In genomic region chr3:109275702-109276293, GRCh38 we compare ENCODE assay signal across 8 cellular contexts. TPM values are rescaled to one million over a fixed set of nuclear protein-coding genes. Genes with fewer than 3 reads are reported as not detected.
DNase-seq lines count a peak whose midpoint lies in the region; ATAC-seq and TF ChIP-seq lines count a peak whose summit lies in the region.

No MANE protein-coding gene starts in this region.

- H3K9me3 Mint-ChIP-seq in activated T-cell treated with anti-CD3 and anti-CD28 coated beads, Interleukin-2, amount 50 U/mL, for 4 hours: no peaks in the 10 kb centered on the region

- POLR2A ChIA-PET in BJ (lab: Charles Lee): no interaction called here

- H3K36me3 ChIP-seq in BJ (ENCODE audit: control insufficient read depth, insufficient read depth, low read length): no peaks in the 10 kb centered on the region

- H3K27me3 Mint-ChIP-seq in activated T-cell treated with anti-CD3 and anti-CD28 coated beads, Interleukin-2, amount 50 U/mL, for 4 hours (ENCODE audit: low read depth): peaks cover 2% of the 10 kb centered on the region

- H3K4me3 Mint-ChIP-seq in activated T-cell treated with anti-CD3 and anti-CD28 coated beads, Interleukin-2, amount 50 U/mL, for 4 hours: no peak overlapping the region

- ATAC-seq in HG03045 (IDR thresholded peaks at IDR 0.05; ENCODE audit: unreplicated experiment) (no peak), HG02763 (IDR thresholded peaks at IDR 0.05; ENCODE audit: unreplicated experiment) (no peak)
- ATAC-seq in activated T-cell treated with anti-CD3 and anti-CD28 coated beads, Interleukin-2, amount 50 U/mL, for 4 hours: no peak

- DNase-seq in BJ (ENCODE audit: low read depth) (no peak), H4 (ENCODE audit: low spot score) (peak; percentile 47), SW480 (ENCODE audit: low spot score) (peak; percentile 27), glomerular visceral epithelial cell (ENCODE audit: extremely low spot score) (peak; percentile 44)
- peak; percentile 30 for DNase-seq in stimulated activated CD8-positive, alpha-beta memory T cell treated with anti-CD3 and anti-CD28 coated beads, Interleukin-4, amount 100 ng/mL, for 48 hours
- no peak for DNase-seq in activated T-cell treated with anti-CD3 and anti-CD28 coated beads, Interleukin-2, amount 50 U/mL, for 4 hours

- no peaks in the 10 kb centered on the region for H3K27me3 ChIP-seq in BJ (ENCODE audit: control insufficient read depth, insufficient read depth, low read length)

- H3K36me3 Mint-ChIP-seq in activated T-cell treated with anti-CD3 and anti-CD28 coated beads, Interleukin-2, amount 50 U/mL, for 4 hours (ENCODE audit: insufficient read depth): no peaks in the 10 kb centered on the region

- H3K4me3 ChIP-seq in BJ (ENCODE audit: low read depth, low read length): no peak overlapping the region

- H3K4me1 Mint-ChIP-seq in activated T-cell treated with anti-CD3 and anti-CD28 coated beads, Interleukin-2, amount 50 U/mL, for 4 hours (ENCODE audit: low read depth): peaks cover 2% of the 10 kb centered on the region

- TF ChIP-seq CTCF in BJ (IDR thresholded peaks at IDR 0.05; ENCODE audit: insufficient read depth, low read depth, low read length): peak; percentile 48

- CTCF ChIA-PET in BJ (lab: Yijun Ruan, JAX): no interaction called here

RNA-seq across cellular contexts. Expression of gene DPPA2, which starts 40.5 kb away (rescaled TPM):
- polyA plus RNA-seq in BJ (2011; rRNA removed): not detected in 2 replicates
- polyA minus RNA-seq in BJ (2011; rRNA and poly(A)+ RNA removed): not detected in 2 replicates
- not detected in 2 replicates for total RNA-seq in H4 (2014; rRNA removed; shearing (Covaris generic))
- not detected for total RNA-seq in activated T-cell treated with anti-CD3 and anti-CD28 coated beads, Interleukin-2, amount 50 U/mL, for 4 hours

Comparison
In these comparisons a context has a peak if more than half of its experiments do, and no peak if none do; other contexts are left out.
1. DNase-seq: peak in H4 (single experiment), SW480 (single experiment), glomerular visceral epithelial cell (single experiment) and stimulated activated CD8-positive, alpha-beta memory T cell treated with anti-CD3 and anti-CD28 coated beads, Interleukin-4, amount 100 ng/mL, for 48 hours (single experiment); none in BJ (single experiment) and activated T-cell treated with anti-CD3 and anti-CD28 coated beads, Interleukin-2, amount 50 U/mL, for 4 hours (single experiment).